8 cellular contexts compared by ENCODE assay signal in the genomic region with DNA sequence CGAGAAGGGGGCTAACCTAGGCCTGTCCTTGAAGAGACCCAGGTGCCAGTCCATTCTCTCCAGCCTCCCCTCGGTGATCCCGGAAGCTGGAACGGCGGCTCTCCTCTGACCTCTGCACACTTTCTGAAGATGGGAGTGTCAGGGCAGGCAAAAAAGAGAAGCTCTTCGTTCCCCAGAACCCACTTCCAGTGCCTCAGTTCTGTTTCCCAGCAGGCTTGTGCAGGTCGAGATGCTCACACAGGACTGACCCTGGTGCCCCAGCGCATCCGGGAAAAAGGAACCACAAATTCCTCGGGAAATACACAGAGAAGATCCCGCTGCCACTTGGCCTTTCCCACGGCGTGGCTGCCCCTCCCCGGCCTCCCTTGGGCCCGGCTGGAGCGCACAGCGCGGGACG. TPM values are rescaled to one million over a fixed set of nuclear protein-coding genes. Genes with fewer than 3 reads are reported as not detected.
DNase-seq lines count a peak whose midpoint lies in the region; ATAC-seq and TF ChIP-seq lines count a peak whose summit lies in the region.

No MANE protein-coding gene starts in this region.

- H3K4me3 ChIP-seq in iPS-20b (ENCODE audit: low read length) (peak overlapping the region; percentile 70; the same call in 1 of the 2 replicates), stomach (peak overlapping the region; percentile 71 to 87 (median 80))

- no peak for ATAC-seq in activated T-cell treated with anti-CD3 and anti-CD28 coated beads, Interleukin-2, amount 50 U/mL, for 72 hours (replicated peaks in 1 of 2)
- ATAC-seq in activated naive CD8-positive, alpha-beta T cell treated with anti-CD3 and anti-CD28 coated beads, Interleukin-2, amount 10 ng/mL, durations not matched to agents 7 days and 5 days (ENCODE audit: low read depth): no peak

- no peaks in the 10 kb centered on the region for H3K27me3 Mint-ChIP-seq in activated T-cell treated with anti-CD3 and anti-CD28 coated beads, Interleukin-2, amount 50 U/mL, for 72 hours (ENCODE audit: low read depth)
- H3K27me3 Mint-ChIP-seq in activated naive CD8-positive, alpha-beta T cell treated with anti-CD3 and anti-CD28 coated beads, Interleukin-2, amount 10 ng/mL, durations not matched to agents 7 days and 5 days: peaks cover 2% of the 10 kb centered on the region

- H3K36me3 ChIP-seq in iPS-20b (ENCODE audit: insufficient read depth, low read depth, low read length) (no peaks in the 10 kb centered on the region), stomach (peaks cover 0 to 7% (median 3%) of the 10 kb centered on the region in 4 donors)

- peaks cover 11% of the 10 kb centered on the region for H3K4me1 Mint-ChIP-seq in activated T-cell treated with anti-CD3 and anti-CD28 coated beads, Interleukin-2, amount 50 U/mL, for 72 hours (ENCODE audit: low read depth)
- H3K4me1 Mint-ChIP-seq in activated naive CD8-positive, alpha-beta T cell treated with anti-CD3 and anti-CD28 coated beads, Interleukin-2, amount 10 ng/mL, durations not matched to agents 7 days and 5 days: peaks cover 14% of the 10 kb centered on the region

- WGBS in stomach, 5 donors: 8 to 16% (median 9%) methylated on average over 14 to 19 of the region's 19 CpGs

- POLR2A ChIA-PET in activated naive CD8-positive, alpha-beta T cell treated with anti-CD3 and anti-CD28 coated beads, Interleukin-2, amount 10 ng/mL, durations not matched to agents 7 days and 5 days (lab: Charles Lee): interaction anchor here (1.0 to 1.9 kb wide), 2 partner anchors 12 to 18 kb away, joined by 3 to 18 read pairs; a partner anchor contains a TSS

- peak overlapping the region; percentile 80 to 84 for H3K4me3 Mint-ChIP-seq in activated T-cell treated with anti-CD3 and anti-CD28 coated beads, Interleukin-2, amount 50 U/mL, for 72 hours
- H3K4me3 Mint-ChIP-seq in activated naive CD8-positive, alpha-beta T cell treated with anti-CD3 and anti-CD28 coated beads, Interleukin-2, amount 10 ng/mL, durations not matched to agents 7 days and 5 days: peak overlapping the region; percentile 83

- intact Hi-C loops in stomach (cut with DNase I; ENCODE audit: low total_unique reads): no loop called here

- TF ChIP-seq POLR2A in stomach (IDR thresholded peaks at IDR 0.05): no peak

- no peak overlapping the region for H3K9ac ChIP-seq in iPS-20b (ENCODE audit: low read depth, low read length)

- H3K27ac Mint-ChIP-seq in activated T-cell treated with anti-CD3 and anti-CD28 coated beads, Interleukin-2, amount 50 U/mL, for 72 hours: no peak overlapping the region
- H3K27ac Mint-ChIP-seq in activated naive CD8-positive, alpha-beta T cell treated with anti-CD3 and anti-CD28 coated beads, Interleukin-2, amount 10 ng/mL, durations not matched to agents 7 days and 5 days: no peak overlapping the region

- no peak for TF ChIP-seq EP300 in stomach (IDR thresholded peaks at IDR 0.05)

- H3K9me3 ChIP-seq in iPS-20b (ENCODE audit: insufficient read depth, low read depth, low read length) (no peaks in the 10 kb centered on the region), stomach (no peaks in the 10 kb centered on the region)

- H3K36me3 Mint-ChIP-seq in activated T-cell treated with anti-CD3 and anti-CD28 coated beads, Interleukin-2, amount 50 U/mL, for 72 hours (ENCODE audit: insufficient read depth in 2 of 2): no peaks in the 10 kb centered on the region
- H3K36me3 Mint-ChIP-seq in activated naive CD8-positive, alpha-beta T cell treated with anti-CD3 and anti-CD28 coated beads, Interleukin-2, amount 10 ng/mL, durations not matched to agents 7 days and 5 days: no peaks in the 10 kb centered on the region

- H3K27ac ChIP-seq in iPS-20b (ENCODE audit: low read length) (no peak overlapping the region), stomach (peak overlapping the region; percentile 84 to 91 (median 88))

- H3K4me1 ChIP-seq in iPS-20b (ENCODE audit: insufficient read depth, low read length) (no peaks in the 10 kb centered on the region; the same call in 1 of the 2 replicates), stomach (peaks cover 14 to 44% (median 35%) of the 10 kb centered on the region in 4 donors)

- peaks cover 38% of the 10 kb centered on the region for H3K27me3 ChIP-seq in iPS-20b (ENCODE audit: insufficient read depth, low read length)
- no peaks in the 10 kb centered on the region for H3K27me3 ChIP-seq in stomach

- no peaks in the 10 kb centered on the region for H3K9me3 Mint-ChIP-seq in activated T-cell treated with anti-CD3 and anti-CD28 coated beads, Interleukin-2, amount 50 U/mL, for 72 hours
- H3K9me3 Mint-ChIP-seq in activated naive CD8-positive, alpha-beta T cell treated with anti-CD3 and anti-CD28 coated beads, Interleukin-2, amount 10 ng/mL, durations not matched to agents 7 days and 5 days: no peaks in the 10 kb centered on the region

- TF ChIP-seq CTCF in stomach (IDR thresholded peaks at IDR 0.05): no peak

- no peak for DNase-seq in activated T-cell treated with anti-CD3 and anti-CD28 coated beads, Interleukin-2, amount 50 U/mL, for 72 hours
- DNase-seq in activated T-cell treated with anti-CD3 and anti-CD28 coated beads for 4 hours (no peak), stomach (no peak), DMS79 (lab: John Stamatoyannopoulos, UW) (no peak), NCI-H146 (lab: John Stamatoyannopoulos, UW) (no peak)
- DNase-seq in activated naive CD8-positive, alpha-beta T cell treated with anti-CD3 and anti-CD28 coated beads, Interleukin-2, amount 10 ng/mL, durations not matched to agents 7 days and 5 days: no peak
- DNase-seq in stimulated activated CD4-positive, alpha-beta T cell treated with anti-CD3 and anti-CD28 coated beads, Interleukin-12 subunit alpha, Interleukin-12 subunit beta, amount 100 ng/mL, for 4 hours: no peak

RNA-seq across cellular contexts. Expression of a gene that starts 0.7 kb away (rescaled TPM):
- total RNA-seq in activated T-cell treated with anti-CD3 and anti-CD28 coated beads, Interleukin-2, amount 50 U/mL, for 72 hours: 10 to 100 TPM; 48.8 to 50.7 TPM
- 10 to 100 TPM; 57.7 to 64.5 TPM for total RNA-seq in activated naive CD8-positive, alpha-beta T cell treated with anti-CD3 and anti-CD28 coated beads, Interleukin-2, amount 10 ng/mL, durations not matched to agents 7 days and 5 days
- 100 to 1,000 TPM in 2 of 5 donors, 10 to 100 TPM in 3; 38.6 to 177 (median 92.6) TPM for total RNA-seq in stomach
- polyA plus RNA-seq in stomach: 10 to 100 TPM; 37.0 to 54.3 (median 42.8) TPM

RNA-seq across cellular contexts. Expression of a gene that starts 12.5 kb away (rescaled TPM):
- total RNA-seq in activated T-cell treated with anti-CD3 and anti-CD28 coated beads, Interleukin-2, amount 50 U/mL, for 72 hours: 10 to 100 TPM; 77.4 to 95.4 TPM
- total RNA-seq in activated naive CD8-positive, alpha-beta T cell treated with anti-CD3 and anti-CD28 coated beads, Interleukin-2, amount 10 ng/mL, durations not matched to agents 7 days and 5 days: 10 to 100 TPM; 64.9 to 65.8 TPM
- total RNA-seq in stomach: 10 to 100 TPM; 14.2 to 88.7 (median 43.7) TPM
- polyA plus RNA-seq in stomach: 100 to 1,000 TPM in 1 of 3 donors, 10 to 100 TPM in 2; 84.4 to 128 (median 85.5) TPM
